ENCODE assay signal across 1 cellular context in the genomic region with DNA sequence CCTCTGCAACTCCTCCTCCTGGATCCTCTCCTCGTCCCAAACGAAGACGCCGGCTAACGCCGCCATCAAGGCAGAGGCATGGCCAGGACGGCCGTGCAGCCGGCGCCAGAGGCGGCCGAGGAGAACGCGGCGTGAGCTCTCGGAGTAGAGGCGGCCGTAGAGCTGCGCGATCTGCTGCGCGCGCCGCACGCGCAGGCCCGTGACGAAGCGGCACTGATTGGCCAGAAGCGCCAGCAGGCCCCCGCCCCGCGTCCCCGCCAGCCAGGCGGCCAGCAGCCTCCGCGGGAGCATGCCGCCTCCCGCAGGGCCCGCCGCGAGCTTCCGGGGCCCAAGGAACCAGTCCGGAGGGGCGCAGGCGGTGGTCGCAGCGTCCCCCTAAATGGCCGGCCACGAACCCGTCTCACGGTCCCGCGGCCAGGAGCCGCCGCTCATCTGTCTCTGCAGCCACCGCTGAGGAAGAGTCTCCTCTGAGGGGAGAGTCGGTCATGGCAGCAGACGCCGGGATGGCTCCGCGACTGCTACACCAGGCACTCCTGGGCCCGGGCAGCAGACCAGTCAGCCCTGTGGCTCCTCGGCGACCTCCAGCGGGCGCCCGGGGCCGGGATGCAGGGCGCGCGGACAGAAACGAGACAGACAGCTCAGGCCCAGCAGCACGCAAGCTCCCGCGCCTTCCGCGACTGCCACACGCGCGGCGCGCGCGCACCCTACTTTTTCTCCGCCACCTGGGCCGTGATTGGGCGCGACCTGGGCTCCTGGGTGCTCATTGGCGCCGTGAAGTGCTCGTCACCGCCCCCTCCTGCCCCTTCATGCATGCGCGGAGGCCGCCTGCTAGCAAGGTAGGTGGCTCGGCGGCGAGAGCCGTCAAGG.
TF ChIP-seq lines count a peak whose summit lies in the region.

A gene with protein sequence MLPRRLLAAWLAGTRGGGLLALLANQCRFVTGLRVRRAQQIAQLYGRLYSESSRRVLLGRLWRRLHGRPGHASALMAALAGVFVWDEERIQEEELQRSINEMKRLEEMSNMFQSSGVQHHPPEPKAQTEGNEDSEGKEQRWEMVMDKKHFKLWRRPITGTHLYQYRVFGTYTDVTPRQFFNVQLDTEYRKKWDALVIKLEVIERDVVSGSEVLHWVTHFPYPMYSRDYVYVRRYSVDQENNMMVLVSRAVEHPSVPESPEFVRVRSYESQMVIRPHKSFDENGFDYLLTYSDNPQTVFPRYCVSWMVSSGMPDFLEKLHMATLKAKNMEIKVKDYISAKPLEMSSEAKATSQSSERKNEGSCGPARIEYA (minus strand): TSS at position 684 of the 867 bp plus-strand sequence. CDS start 393 bp downstream, at position 291.

TF ChIP-seq in GM12878, 131 proteins besides CTCF, POLR2A, EP300 and RAD21 (continued from another document):
- TF ChIP-seq, protein P1, sequence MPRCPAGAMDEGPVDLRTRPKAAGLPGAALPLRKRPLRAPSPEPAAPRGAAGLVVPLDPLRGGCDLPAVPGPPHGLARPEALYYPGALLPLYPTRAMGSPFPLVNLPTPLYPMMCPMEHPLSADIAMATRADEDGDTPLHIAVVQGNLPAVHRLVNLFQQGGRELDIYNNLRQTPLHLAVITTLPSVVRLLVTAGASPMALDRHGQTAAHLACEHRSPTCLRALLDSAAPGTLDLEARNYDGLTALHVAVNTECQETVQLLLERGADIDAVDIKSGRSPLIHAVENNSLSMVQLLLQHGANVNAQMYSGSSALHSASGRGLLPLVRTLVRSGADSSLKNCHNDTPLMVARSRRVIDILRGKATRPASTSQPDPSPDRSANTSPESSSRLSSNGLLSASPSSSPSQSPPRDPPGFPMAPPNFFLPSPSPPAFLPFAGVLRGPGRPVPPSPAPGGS (IDR thresholded peaks at IDR 0.05; ENCODE audit: borderline replicate concordance, insufficient read depth, low read depth, low read length, poor library complexity, severe bottlenecking) = peak; percentile 23
- TF ChIP-seq HDGF (IDR thresholded peaks at IDR 0.05) (no peak), CBFB (IDR thresholded peaks at IDR 0.05; ENCODE audit: low read depth) (0 out of 2 replicates have a peak, but pooled peaks have one; percentile 36), ZNF622 (IDR thresholded peaks at IDR 0.05) (peak; percentile 84), POLR2AphosphoS5 (IDR thresholded peaks at IDR 0.05; ENCODE audit: low read length) (peak; percentile 95), SP1 (IDR thresholded peaks at IDR 0.05; ENCODE audit: low read depth, low read length) (peak; percentile 97), CHD2 (IDR thresholded peaks at IDR 0.05; ENCODE audit: borderline replicate concordance, low read depth, low read length) (peak; percentile 91), PAX5 (IDR thresholded peaks at IDR 0.05; ENCODE audit: borderline replicate concordance, low read depth, low read length) (peak; percentile 88), HDAC6 (IDR thresholded peaks at IDR 0.05; ENCODE audit: unreplicated experiment) (no peak), MEF2B (IDR thresholded peaks at IDR 0.05; ENCODE audit: partially characterized antibody, poor library complexity, severe bottlenecking) (no peak), PML (IDR thresholded peaks at IDR 0.05; ENCODE audit: low read length) (peak; percentile 84; the same call in 1 of the 2 replicates), NR2F1 (conservative IDR thresholded peaks at IDR 0.05) (peak; percentile 58; the same call in 1 of the 2 replicates), SRF (IDR thresholded peaks at IDR 0.05; ENCODE audit: low read depth in 2 of 2, low read length in 2 of 2) (no peak), MYC (IDR thresholded peaks at IDR 0.05; ENCODE audit: insufficient read depth, insufficient read length, insufficient replicate concordance, low read length, severe bottlenecking) (peak; percentile 95), LARP7 (IDR thresholded peaks at IDR 0.05) (peak; percentile 96), SMAD5 (IDR thresholded peaks at IDR 0.05; ENCODE audit: low read depth) (peak; percentile 64; the same call in 1 of the 2 replicates), FOXM1 (IDR thresholded peaks at IDR 0.05; ENCODE audit: low read depth, low read length) (no peak), RCOR1 (conservative IDR thresholded peaks at IDR 0.05; ENCODE audit: low read depth, low read length) (0 out of 2 replicates have a peak, but pooled peaks have one; percentile 26), RB1 (IDR thresholded peaks at IDR 0.05; ENCODE audit: borderline replicate concordance) (0 out of 2 replicates have a peak, but pooled peaks have one; percentile 80), FOXK2 (IDR thresholded peaks at IDR 0.05) (peak; percentile 49; the same call in 1 of the 2 replicates), NBN (IDR thresholded peaks at IDR 0.05) (peak; percentile 62)
- TF ChIP-seq, protein P2, sequence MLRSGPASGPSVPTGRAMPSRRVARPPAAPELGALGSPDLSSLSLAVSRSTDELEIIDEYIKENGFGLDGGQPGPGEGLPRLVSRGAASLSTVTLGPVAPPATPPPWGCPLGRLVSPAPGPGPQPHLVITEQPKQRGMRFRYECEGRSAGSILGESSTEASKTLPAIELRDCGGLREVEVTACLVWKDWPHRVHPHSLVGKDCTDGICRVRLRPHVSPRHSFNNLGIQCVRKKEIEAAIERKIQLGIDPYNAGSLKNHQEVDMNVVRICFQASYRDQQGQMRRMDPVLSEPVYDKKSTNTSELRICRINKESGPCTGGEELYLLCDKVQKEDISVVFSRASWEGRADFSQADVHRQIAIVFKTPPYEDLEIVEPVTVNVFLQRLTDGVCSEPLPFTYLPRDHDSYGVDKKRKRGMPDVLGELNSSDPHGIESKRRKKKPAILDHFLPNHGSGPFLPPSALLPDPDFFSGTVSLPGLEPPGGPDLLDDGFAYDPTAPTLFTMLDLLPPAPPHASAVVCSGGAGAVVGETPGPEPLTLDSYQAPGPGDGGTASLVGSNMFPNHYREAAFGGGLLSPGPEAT (IDR thresholded peaks at IDR 0.05; ENCODE audit: low read depth) = 0 out of 2 replicates have a peak, but pooled peaks have one; percentile 24
- TF ChIP-seq, protein P3, sequence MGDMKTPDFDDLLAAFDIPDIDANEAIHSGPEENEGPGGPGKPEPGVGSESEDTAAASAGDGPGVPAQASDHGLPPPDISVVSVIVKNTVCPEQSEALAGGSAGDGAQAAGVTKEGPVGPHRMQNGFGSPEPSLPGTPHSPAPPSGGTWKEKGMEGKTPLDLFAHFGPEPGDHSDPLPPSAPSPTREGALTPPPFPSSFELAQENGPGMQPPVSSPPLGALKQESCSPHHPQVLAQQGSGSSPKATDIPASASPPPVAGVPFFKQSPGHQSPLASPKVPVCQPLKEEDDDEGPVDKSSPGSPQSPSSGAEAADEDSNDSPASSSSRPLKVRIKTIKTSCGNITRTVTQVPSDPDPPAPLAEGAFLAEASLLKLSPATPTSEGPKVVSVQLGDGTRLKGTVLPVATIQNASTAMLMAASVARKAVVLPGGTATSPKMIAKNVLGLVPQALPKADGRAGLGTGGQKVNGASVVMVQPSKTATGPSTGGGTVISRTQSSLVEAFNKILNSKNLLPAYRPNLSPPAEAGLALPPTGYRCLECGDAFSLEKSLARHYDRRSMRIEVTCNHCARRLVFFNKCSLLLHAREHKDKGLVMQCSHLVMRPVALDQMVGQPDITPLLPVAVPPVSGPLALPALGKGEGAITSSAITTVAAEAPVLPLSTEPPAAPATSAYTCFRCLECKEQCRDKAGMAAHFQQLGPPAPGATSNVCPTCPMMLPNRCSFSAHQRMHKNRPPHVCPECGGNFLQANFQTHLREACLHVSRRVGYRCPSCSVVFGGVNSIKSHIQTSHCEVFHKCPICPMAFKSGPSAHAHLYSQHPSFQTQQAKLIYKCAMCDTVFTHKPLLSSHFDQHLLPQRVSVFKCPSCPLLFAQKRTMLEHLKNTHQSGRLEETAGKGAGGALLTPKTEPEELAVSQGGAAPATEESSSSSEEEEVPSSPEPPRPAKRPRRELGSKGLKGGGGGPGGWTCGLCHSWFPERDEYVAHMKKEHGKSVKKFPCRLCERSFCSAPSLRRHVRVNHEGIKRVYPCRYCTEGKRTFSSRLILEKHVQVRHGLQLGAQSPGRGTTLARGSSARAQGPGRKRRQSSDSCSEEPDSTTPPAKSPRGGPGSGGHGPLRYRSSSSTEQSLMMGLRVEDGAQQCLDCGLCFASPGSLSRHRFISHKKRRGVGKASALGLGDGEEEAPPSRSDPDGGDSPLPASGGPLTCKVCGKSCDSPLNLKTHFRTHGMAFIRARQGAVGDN (IDR thresholded peaks at IDR 0.05) = peak; percentile 55; the same call in 1 of the 2 replicates
